Comparison of ENCODE assay signal across 1 cellular context in genomic region chr7:149090397-149091195, GRCh38.
TF ChIP-seq lines count a peak whose summit lies in the region.

Gene ZNF786, minus strand, starts transcription at chr7:149090718. Its CDS starts 78 bp downstream, at chr7:149090640.

TF ChIP-seq in K562, 482 proteins besides CTCF, POLR2A, EP300 and RAD21 (continued from another document):
- TF ChIP-seq, protein P1, sequence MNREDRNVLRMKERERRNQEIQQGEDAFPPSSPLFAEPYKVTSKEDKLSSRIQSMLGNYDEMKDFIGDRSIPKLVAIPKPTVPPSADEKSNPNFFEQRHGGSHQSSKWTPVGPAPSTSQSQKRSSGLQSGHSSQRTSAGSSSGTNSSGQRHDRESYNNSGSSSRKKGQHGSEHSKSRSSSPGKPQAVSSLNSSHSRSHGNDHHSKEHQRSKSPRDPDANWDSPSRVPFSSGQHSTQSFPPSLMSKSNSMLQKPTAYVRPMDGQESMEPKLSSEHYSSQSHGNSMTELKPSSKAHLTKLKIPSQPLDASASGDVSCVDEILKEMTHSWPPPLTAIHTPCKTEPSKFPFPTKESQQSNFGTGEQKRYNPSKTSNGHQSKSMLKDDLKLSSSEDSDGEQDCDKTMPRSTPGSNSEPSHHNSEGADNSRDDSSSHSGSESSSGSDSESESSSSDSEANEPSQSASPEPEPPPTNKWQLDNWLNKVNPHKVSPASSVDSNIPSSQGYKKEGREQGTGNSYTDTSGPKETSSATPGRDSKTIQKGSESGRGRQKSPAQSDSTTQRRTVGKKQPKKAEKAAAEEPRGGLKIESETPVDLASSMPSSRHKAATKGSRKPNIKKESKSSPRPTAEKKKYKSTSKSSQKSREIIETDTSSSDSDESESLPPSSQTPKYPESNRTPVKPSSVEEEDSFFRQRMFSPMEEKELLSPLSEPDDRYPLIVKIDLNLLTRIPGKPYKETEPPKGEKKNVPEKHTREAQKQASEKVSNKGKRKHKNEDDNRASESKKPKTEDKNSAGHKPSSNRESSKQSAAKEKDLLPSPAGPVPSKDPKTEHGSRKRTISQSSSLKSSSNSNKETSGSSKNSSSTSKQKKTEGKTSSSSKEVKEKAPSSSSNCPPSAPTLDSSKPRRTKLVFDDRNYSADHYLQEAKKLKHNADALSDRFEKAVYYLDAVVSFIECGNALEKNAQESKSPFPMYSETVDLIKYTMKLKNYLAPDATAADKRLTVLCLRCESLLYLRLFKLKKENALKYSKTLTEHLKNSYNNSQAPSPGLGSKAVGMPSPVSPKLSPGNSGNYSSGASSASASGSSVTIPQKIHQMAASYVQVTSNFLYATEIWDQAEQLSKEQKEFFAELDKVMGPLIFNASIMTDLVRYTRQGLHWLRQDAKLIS (CRISPR knock-in tag; IDR thresholded peaks at IDR 0.05), result 0 out of 2 replicates have a peak, but pooled peaks have one; percentile 40
- TF ChIP-seq MAZ (CRISPR knock-in tag; conservative IDR thresholded peaks at IDR 0.05 in 1 of 2, IDR thresholded peaks at IDR 0.05 in 1 of 2) (peak; percentile 97 to 98), C11orf30 (IDR thresholded peaks at IDR 0.05; ENCODE audit: low read depth) (no peak), ZNF780A (CRISPR knock-in tag; IDR thresholded peaks at IDR 0.05) (no peak), GATAD2A (IDR thresholded peaks at IDR 0.05) (peak; percentile 97), XRCC3 (IDR thresholded peaks at IDR 0.05) (no peak), ZNF121 (CRISPR knock-in tag; conservative IDR thresholded peaks at IDR 0.05) (no peak), THAP12 (CRISPR knock-in tag; IDR thresholded peaks at IDR 0.05) (peak; percentile 55; the same call in 1 of the 2 replicates), NUFIP1 (IDR thresholded peaks at IDR 0.05; ENCODE audit: partially characterized antibody) (no peak), ZC3H4 (CRISPR knock-in tag; IDR thresholded peaks at IDR 0.05; ENCODE audit: borderline replicate concordance) (no peak), HSF4 (CRISPR knock-in tag; IDR thresholded peaks at IDR 0.05; ENCODE audit: borderline replicate concordance) (no peak), YBX1 (IDR thresholded peaks at IDR 0.05) (no peak), PCBP2 (IDR thresholded peaks at IDR 0.05; ENCODE audit: low read depth, low read length, poor library complexity, severe bottlenecking) (no peak), SMAD2 (IDR thresholded peaks at IDR 0.05; ENCODE audit: low read depth, low read length) (no peak), ZSCAN32 (CRISPR knock-in tag; IDR thresholded peaks at IDR 0.05) (0 out of 2 replicates have a peak, but pooled peaks have one; percentile 2), TEAD1 (CRISPR knock-in tag; IDR thresholded peaks at IDR 0.05) (peak in 1 of 2 experiments; percentile 89; a peak in 2 of 4 replicates), TRIM24 (IDR thresholded peaks at IDR 0.05) (peak in 1 of 2 experiments; percentile 57; a peak in 1 of 4 replicates), STAT5A (IDR thresholded peaks at IDR 0.05; ENCODE audit: borderline replicate concordance, low read length) (no peak), E2F1 (CRISPR knock-in tag; IDR thresholded peaks at IDR 0.05) (peak; percentile 92), TOE1 (IDR thresholded peaks at IDR 0.05; ENCODE audit: borderline replicate concordance) (peak; percentile 59; the same call in 1 of the 2 replicates), TOE1 (CRISPR knock-in tag; IDR thresholded peaks at IDR 0.05; ENCODE audit: borderline replicate concordance, low read depth) (peak; percentile 69; the same call in 1 of the 2 replicates), NCOA2 (IDR thresholded peaks at IDR 0.05; ENCODE audit: partially characterized antibody in 2 of 2) (no peak), FOXA3 (CRISPR knock-in tag; conservative IDR thresholded peaks at IDR 0.05 in 1 of 2, IDR thresholded peaks at IDR 0.05 in 1 of 2) (peak in 1 of 2 experiments; percentile 84; a peak in 1 of 4 replicates), DIDO1 (tag; IDR thresholded peaks at IDR 0.05; ENCODE audit: low read depth) (no peak), ZBTB7A (IDR thresholded peaks at IDR 0.05; ENCODE audit: borderline replicate concordance, control insufficient read depth, low read depth, low read length) (peak; percentile 94; the same call in 1 of the 2 replicates), ELF1 (tag; IDR thresholded peaks at IDR 0.05) (no peak), GMEB1 (CRISPR knock-in tag; IDR thresholded peaks at IDR 0.05) (peak; percentile 77), ZNF184 (CRISPR knock-in tag; IDR thresholded peaks at IDR 0.05) (no peak), POU5F1 (IDR thresholded peaks at IDR 0.05; ENCODE audit: borderline replicate concordance, low read depth, low read length, partially characterized antibody) (no peak), ZNF77 (CRISPR knock-in tag; IDR thresholded peaks at IDR 0.05) (no peak), MYC (IDR thresholded peaks at IDR 0.05; ENCODE audit: low read depth, low read length) (peak; percentile 79; the same call in 1 of the 2 replicates), MYC (CRISPR knock-in tag; IDR thresholded peaks at IDR 0.05; ENCODE audit: borderline replicate concordance, low read depth) (peak; percentile 86)
- TF ChIP-seq, protein P2, sequence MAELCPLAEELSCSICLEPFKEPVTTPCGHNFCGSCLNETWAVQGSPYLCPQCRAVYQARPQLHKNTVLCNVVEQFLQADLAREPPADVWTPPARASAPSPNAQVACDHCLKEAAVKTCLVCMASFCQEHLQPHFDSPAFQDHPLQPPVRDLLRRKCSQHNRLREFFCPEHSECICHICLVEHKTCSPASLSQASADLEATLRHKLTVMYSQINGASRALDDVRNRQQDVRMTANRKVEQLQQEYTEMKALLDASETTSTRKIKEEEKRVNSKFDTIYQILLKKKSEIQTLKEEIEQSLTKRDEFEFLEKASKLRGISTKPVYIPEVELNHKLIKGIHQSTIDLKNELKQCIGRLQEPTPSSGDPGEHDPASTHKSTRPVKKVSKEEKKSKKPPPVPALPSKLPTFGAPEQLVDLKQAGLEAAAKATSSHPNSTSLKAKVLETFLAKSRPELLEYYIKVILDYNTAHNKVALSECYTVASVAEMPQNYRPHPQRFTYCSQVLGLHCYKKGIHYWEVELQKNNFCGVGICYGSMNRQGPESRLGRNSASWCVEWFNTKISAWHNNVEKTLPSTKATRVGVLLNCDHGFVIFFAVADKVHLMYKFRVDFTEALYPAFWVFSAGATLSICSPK (IDR thresholded peaks at IDR 0.05; ENCODE audit: borderline replicate concordance), result no peak
- TF ChIP-seq, protein P3, sequence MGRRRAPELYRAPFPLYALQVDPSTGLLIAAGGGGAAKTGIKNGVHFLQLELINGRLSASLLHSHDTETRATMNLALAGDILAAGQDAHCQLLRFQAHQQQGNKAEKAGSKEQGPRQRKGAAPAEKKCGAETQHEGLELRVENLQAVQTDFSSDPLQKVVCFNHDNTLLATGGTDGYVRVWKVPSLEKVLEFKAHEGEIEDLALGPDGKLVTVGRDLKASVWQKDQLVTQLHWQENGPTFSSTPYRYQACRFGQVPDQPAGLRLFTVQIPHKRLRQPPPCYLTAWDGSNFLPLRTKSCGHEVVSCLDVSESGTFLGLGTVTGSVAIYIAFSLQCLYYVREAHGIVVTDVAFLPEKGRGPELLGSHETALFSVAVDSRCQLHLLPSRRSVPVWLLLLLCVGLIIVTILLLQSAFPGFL (CRISPR knock-in tag; IDR thresholded peaks at IDR 0.05), result no peak
- TF ChIP-seq, protein P4, sequence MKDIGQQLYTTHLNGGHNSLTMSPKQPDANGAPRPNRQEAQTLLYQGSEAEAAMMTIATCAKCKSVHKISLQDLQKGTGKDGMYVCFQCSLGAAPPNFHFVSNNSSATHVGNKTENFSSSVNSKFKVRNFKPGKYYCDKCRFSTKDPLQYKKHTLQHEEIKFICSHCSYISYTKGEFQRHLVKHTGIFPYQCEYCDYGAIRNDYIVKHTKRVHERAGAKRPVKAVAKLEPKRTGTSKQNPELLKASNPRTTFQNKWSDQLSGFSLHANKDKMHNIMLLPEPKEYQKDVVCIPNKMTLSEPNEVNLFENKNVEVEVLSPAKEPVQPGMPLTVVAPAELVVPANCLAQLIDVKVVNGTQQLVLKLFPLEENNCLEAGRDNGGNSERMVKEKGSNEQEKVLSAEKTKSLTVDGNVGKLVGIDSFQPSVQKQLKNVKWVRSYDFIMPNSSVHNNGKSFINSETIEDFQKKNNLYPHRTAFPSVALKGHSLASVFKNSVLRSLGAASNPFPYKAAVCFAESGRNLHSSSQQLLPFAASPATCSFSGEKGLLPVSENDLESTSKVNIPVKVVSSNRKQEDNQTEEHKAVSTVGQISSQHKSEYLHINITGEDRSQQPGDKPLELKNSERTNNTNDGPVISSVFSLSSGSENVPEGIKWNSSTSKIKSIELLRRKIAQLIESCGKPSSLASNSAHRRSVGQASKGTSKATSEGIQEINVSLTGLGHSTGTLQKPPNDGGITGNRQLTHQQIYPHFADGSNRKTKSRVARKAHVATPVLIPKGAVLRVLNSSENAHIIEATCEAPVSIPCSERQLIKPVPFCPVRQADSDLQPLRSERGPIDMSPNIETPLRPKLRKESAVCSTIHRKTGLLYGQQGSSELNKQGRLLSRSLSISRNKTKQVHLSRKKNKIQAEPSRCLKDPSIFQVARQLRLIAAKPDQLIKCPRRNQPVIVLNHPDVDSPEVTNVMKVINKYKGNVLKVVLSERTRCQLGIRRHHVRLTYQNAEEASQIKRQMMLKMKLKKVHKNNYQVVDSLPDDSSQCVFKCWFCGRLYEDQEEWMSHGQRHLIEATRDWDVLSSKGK (CRISPR knock-in tag; IDR thresholded peaks at IDR 0.05), result no peak
